15 cellular contexts compared by ENCODE assay signal in genomic region chr3:21888656-21889055, GRCh38.
DNase-seq lines count a peak whose midpoint lies in the region; ATAC-seq and TF ChIP-seq lines count a peak whose summit lies in the region.
"Had no signal": no experiment of that assay in that cellular context is flagged by ENCODE, and none has a peak within 500 bp of the region (broad histone marks: within the 10 kb centered on the region; RNA-seq: fewer than 3 reads in every experiment).

No MANE protein-coding gene starts in this region.

- TF ChIP-seq CTCF in right lobe of liver (IDR thresholded peaks at IDR 0.05) = no peak

- TF ChIP-seq POLR2A in right lobe of liver (IDR thresholded peaks at IDR 0.05) = no peak

- ATAC-seq in stimulated activated effector memory CD8-positive, alpha-beta T cell treated with anti-CD3 and anti-CD28 coated beads, Interleukin-12 subunit alpha, Interleukin-12 subunit beta, amount 100 ng/mL, for 72 hours = peak; percentile 16
- ATAC-seq in right lobe of liver = no peak

- H3K4me1 ChIP-seq in Karpas-422 (ENCODE audit: low read length) (no peaks in the 10 kb centered on the region), right lobe of liver (no peaks in the 10 kb centered on the region)
- H3K4me1 ChIP-seq: HAP-1 had no signal

- no peaks in the 10 kb centered on the region for H4K20me1 ChIP-seq in Karpas-422 (ENCODE audit: insufficient read depth, low read depth, low read length)

- H3K9me3 Mint-ChIP-seq in stimulated activated effector memory CD8-positive, alpha-beta T cell treated with anti-CD3 and anti-CD28 coated beads, Interleukin-12 subunit alpha, Interleukin-12 subunit beta, amount 100 ng/mL, for 72 hours = peaks cover 23% of the 10 kb centered on the region
- H3K9me3 Mint-ChIP-seq: HFFc6 had no signal

- H3K36me3 Mint-ChIP-seq in stimulated activated effector memory CD8-positive, alpha-beta T cell treated with anti-CD3 and anti-CD28 coated beads, Interleukin-12 subunit alpha, Interleukin-12 subunit beta, amount 100 ng/mL, for 72 hours = no peaks in the 10 kb centered on the region
- H3K36me3 Mint-ChIP-seq: CD4-positive, alpha-beta memory T cell had no signal

- H3K9ac ChIP-seq in Karpas-422 (ENCODE audit: low read length) = no peak overlapping the region

- H3K4me3 ChIP-seq in Karpas-422 (ENCODE audit: low read length) (no peak overlapping the region), right lobe of liver (no peak overlapping the region)
- H3K4me3 ChIP-seq: HAP-1 had no signal

- H3K4me3 Mint-ChIP-seq in stimulated activated effector memory CD8-positive, alpha-beta T cell treated with anti-CD3 and anti-CD28 coated beads, Interleukin-12 subunit alpha, Interleukin-12 subunit beta, amount 100 ng/mL, for 72 hours = no peak overlapping the region
- H3K4me3 Mint-ChIP-seq: CD4-positive, alpha-beta memory T cell; HFFc6 had no signal

- no peaks in the 10 kb centered on the region for H3K9me2 ChIP-seq in Karpas-422 (replicated peaks; ENCODE audit: insufficient read depth, low read length)

- H3K9me3 ChIP-seq in Karpas-422 (ENCODE audit: low read length) (no peaks in the 10 kb centered on the region), right lobe of liver (no peaks in the 10 kb centered on the region)
- H3K9me3 ChIP-seq: HAP-1 had no signal

- intact Hi-C loops in right lobe of liver (cut with DNase I) = no loop called here

- H3K36me3 ChIP-seq in Karpas-422 (ENCODE audit: insufficient read depth, low read length) = no peaks in the 10 kb centered on the region
- H3K36me3 ChIP-seq in right lobe of liver = no peaks in the 10 kb centered on the region
- H3K36me3 ChIP-seq: HAP-1 had no signal

- DNase-seq in G401 (ENCODE audit: low spot score) (peak; percentile 89), SK-N-DZ (ENCODE audit: low spot score) (peak; percentile 36), cerebellum (ENCODE audit: low spot score) (peak; percentile 57), Karpas-422 (no peak), right lobe of liver (no peak)
- DNase-seq in stimulated activated effector memory CD8-positive, alpha-beta T cell treated with anti-CD3 and anti-CD28 coated beads, Interleukin-12 subunit alpha, Interleukin-12 subunit beta, amount 100 ng/mL, for 72 hours (ENCODE audit: low spot score in 2 of 2) = no peak
- DNase-seq: Calu3; CD4-positive, alpha-beta memory T cell; COR-L47; DMS79; EL; GF-D8; GOT3; HFFc6 had no signal

- no peaks in the 10 kb centered on the region for H3K4me1 Mint-ChIP-seq in stimulated activated effector memory CD8-positive, alpha-beta T cell treated with anti-CD3 and anti-CD28 coated beads, Interleukin-12 subunit alpha, Interleukin-12 subunit beta, amount 100 ng/mL, for 72 hours
- H3K4me1 Mint-ChIP-seq: CD4-positive, alpha-beta memory T cell had no signal

- WGBS in right lobe of liver (ENCODE audit: insufficient coverage, low coverage, low lambda C conversion rate, missing lambda C conversion rate) = 55% methylated on average over 2 of the region's 2 CpGs

- H2AFZ ChIP-seq in Karpas-422 (ENCODE audit: low read length) = no peak overlapping the region

- no peaks in the 10 kb centered on the region for H3K79me2 ChIP-seq in Karpas-422 (ENCODE audit: low read length)

- H3K27ac ChIP-seq in Karpas-422 (ENCODE audit: low read length) = no peak overlapping the region
- no peak overlapping the region for H3K27ac ChIP-seq in right lobe of liver

- in situ Hi-C loops in G401 (cut with HindIII; ENCODE audit: low sequenced_read_pairs) = no loop called here

- no peak overlapping the region for H3K27ac Mint-ChIP-seq in stimulated activated effector memory CD8-positive, alpha-beta T cell treated with anti-CD3 and anti-CD28 coated beads, Interleukin-12 subunit alpha, Interleukin-12 subunit beta, amount 100 ng/mL, for 72 hours
- H3K27ac Mint-ChIP-seq: CD4-positive, alpha-beta memory T cell; HFFc6 had no signal

- no peak overlapping the region for H3K4me2 ChIP-seq in Karpas-422 (ENCODE audit: low read depth, low read length, poor library complexity, severe bottlenecking)

- H3K27me3 ChIP-seq in Karpas-422 (ENCODE audit: low read length) (no peaks in the 10 kb centered on the region), right lobe of liver (no peaks in the 10 kb centered on the region)

Comparison
In these comparisons a context has a peak if more than half of its experiments do, and no peak if none do; other contexts are left out.
1. DNase-seq: peak in G401 (single experiment), SK-N-DZ (single experiment) and cerebellum (single experiment); none in stimulated activated effector memory CD8-positive, alpha-beta T cell treated with anti-CD3 and anti-CD28 coated beads, Interleukin-12 subunit alpha, Interleukin-12 subunit beta, amount 100 ng/mL, for 72 hours (0 of 2), Karpas-422 (single experiment) and right lobe of liver (0 of 3).